In the genomic region with DNA sequence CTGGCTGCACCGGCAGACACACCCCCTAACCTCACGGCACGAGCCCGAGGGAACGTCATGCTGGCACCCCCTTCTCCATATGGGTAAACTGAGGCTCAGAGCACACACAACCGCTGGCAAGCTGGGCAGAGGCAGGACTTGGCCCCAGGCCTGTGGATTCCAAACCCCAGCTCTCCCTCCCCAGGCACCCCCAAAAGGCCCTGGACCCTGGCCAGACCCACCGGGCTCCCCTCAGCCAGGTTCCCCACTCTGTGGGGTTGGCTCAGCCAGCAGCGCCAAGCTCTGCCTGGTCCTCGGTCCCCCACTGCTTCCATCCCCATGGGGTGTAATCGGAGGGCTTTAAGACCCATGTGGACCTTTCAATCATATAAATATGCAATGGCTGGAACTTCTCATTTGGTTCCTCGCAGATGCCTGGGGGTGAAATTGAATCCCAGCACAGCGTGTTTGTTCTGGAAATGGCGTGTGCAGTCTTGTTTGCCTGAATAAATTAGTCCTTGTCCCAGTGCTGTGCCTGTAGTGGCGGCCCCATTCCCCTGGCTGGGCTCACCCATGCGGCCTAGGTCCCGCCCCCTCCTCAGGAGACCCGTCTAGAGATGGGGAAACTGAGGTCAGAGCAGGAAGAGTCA, we compare ENCODE assay signal across 15 cellular contexts. TPM values are rescaled to one million over a fixed set of nuclear protein-coding genes. Genes with fewer than 3 reads are reported as not detected.
DNase-seq lines count a peak whose midpoint lies in the region; TF ChIP-seq lines count a peak whose summit lies in the region.
"Had no signal": no experiment of that assay in that cellular context is flagged by ENCODE, and none has a peak within 500 bp of the region (broad histone marks: within the 10 kb centered on the region; RNA-seq: fewer than 3 reads in every experiment).

No MANE protein-coding gene starts in this region.

- peaks cover 10% of the 10 kb centered on the region for H3K27me3 Mint-ChIP-seq in endothelial cell (ENCODE audit: unreplicated experiment)

- no peak overlapping the region for H2AFZ ChIP-seq in hepatocyte

- no peaks in the 10 kb centered on the region for H3K9me3 Mint-ChIP-seq in endothelial cell (ENCODE audit: unreplicated experiment)
- H3K9me3 Mint-ChIP-seq: activated T-helper 2 cell treated with anti-CD3 and anti-CD28 coated beads, Interferon-gamma antibody, Interleukin-2, Interleukin-4, amounts not matched to agents 10 μg/mL and 5 μg/mL and 100 μg/mL, durations not matched to agents 14 hours and 24 hours and 36 hours had no signal

- no peaks in the 10 kb centered on the region for H3K9me2 ChIP-seq in hepatocyte (replicated peaks; ENCODE audit: insufficient read depth)

- H3K36me3 Mint-ChIP-seq in endothelial cell (ENCODE audit: low read depth, unreplicated experiment) = no peaks in the 10 kb centered on the region

- H3K36me3 ChIP-seq in hepatocyte (replicated peaks; ENCODE audit: insufficient read depth, low read depth) = no peaks in the 10 kb centered on the region
- H3K36me3 ChIP-seq: ascending aorta, HAP-1 had no signal

- H4K20me1 ChIP-seq in hepatocyte (ENCODE audit: insufficient read depth, poor library complexity, severe bottlenecking) = no peaks in the 10 kb centered on the region

- H3K4me3 Mint-ChIP-seq in endothelial cell (ENCODE audit: unreplicated experiment) = no peak overlapping the region

- WGBS in hepatocyte (ENCODE audit: low lambda C conversion rate, missing lambda C conversion rate) = 72% methylated on average over 17 of the region's 17 CpGs

- H3K4me2 ChIP-seq in hepatocyte = peak overlapping the region; percentile 39

- peaks cover 21% of the 10 kb centered on the region for H3K79me2 ChIP-seq in hepatocyte

- no peaks in the 10 kb centered on the region for H3K27me3 ChIP-seq in hepatocyte
- H3K27me3 ChIP-seq: ascending aorta had no signal

- H3K27ac ChIP-seq in C4-2B (peak overlapping the region; percentile 30; the same call in 1 of the 2 replicates), hepatocyte (peak overlapping the region; percentile 96)
- H3K27ac ChIP-seq: ascending aorta, HL-60 had no signal

- DNase-seq in NCI-H146 (lab: John Stamatoyannopoulos, UW) (peak; percentile 91), SHP77 (lab: John Stamatoyannopoulos, UW) (peak; percentile 18 to 40), hepatocyte (ENCODE audit: low spot score) (no peak), endothelial cell (ENCODE audit: low spot score) (no peak), SKM-1 (lab: John Stamatoyannopoulos, UW; ENCODE audit: unreplicated experiment) (no peak), GF-D8 (lab: John Stamatoyannopoulos, UW) (no peak)
- no peak for DNase-seq in activated CD4-positive, CD25-positive, alpha-beta regulatory T cell (lab: John Stamatoyannopoulos, UW)
- DNase-seq: activated CD4-positive, alpha-beta T cell treated with anti-CD3 and anti-CD28 coated beads, Interleukin-2, amount 50 U/mL, for 48 hours; mesendoderm; posterior cingulate gyrus had no signal

- H3K27ac Mint-ChIP-seq in endothelial cell (ENCODE audit: unreplicated experiment) = no peak overlapping the region
- H3K27ac Mint-ChIP-seq: activated T-helper 2 cell treated with anti-CD3 and anti-CD28 coated beads, Interferon-gamma antibody, Interleukin-2, Interleukin-4, amounts not matched to agents 10 μg/mL and 5 μg/mL and 100 μg/mL, durations not matched to agents 14 hours and 24 hours and 36 hours had no signal

- H3K4me3 ChIP-seq in hepatocyte = no peak overlapping the region
- H3K4me3 ChIP-seq: ascending aorta, HAP-1 had no signal

- no peaks in the 10 kb centered on the region for H3K9me3 ChIP-seq in hepatocyte (ENCODE audit: low read depth)
- H3K9me3 ChIP-seq: ascending aorta, HAP-1 had no signal

- H3K4me1 Mint-ChIP-seq in endothelial cell (ENCODE audit: unreplicated experiment) = no peaks in the 10 kb centered on the region

- peaks cover 45% of the 10 kb centered on the region for H3K4me1 ChIP-seq in hepatocyte (ENCODE audit: insufficient read depth)
- H3K4me1 ChIP-seq: ascending aorta, HAP-1 had no signal

- TF ChIP-seq CTCF in C4-2B (conservative IDR thresholded peaks at IDR 0.05) (no peak), hepatocyte (IDR thresholded peaks at IDR 0.05; ENCODE audit: poor library complexity) (no peak), endothelial cell (IDR thresholded peaks at IDR 0.05; ENCODE audit: unreplicated experiment) (no peak)

RNA-seq across cellular contexts. Expression of gene ZFPM1, which starts 57.1 kb away (rescaled TPM):
- total RNA-seq in hepatocyte (3.1 and 4.1 TPM in 2 replicates), endothelial cell (ENCODE audit: unreplicated experiment) (6.8 TPM)
- polyA plus RNA-seq in hepatocyte = 8.3 and 11.9 TPM in 2 replicates

RNA-seq across cellular contexts. Expression of gene ZC3H18, which starts 60.0 kb away (rescaled TPM):
- 8.1 and 16.8 TPM in 2 replicates for total RNA-seq in hepatocyte
- polyA plus RNA-seq in hepatocyte = 30.7 and 37.1 TPM in 2 replicates
- total RNA-seq in endothelial cell (ENCODE audit: unreplicated experiment) = 49.3 TPM

Comparison
In these comparisons a context has a peak if more than half of its experiments do, and no peak if none do; other contexts are left out.
1. DNase-seq: peak in NCI-H146 (single experiment) and SHP77 (2 of 2); none in hepatocyte (single experiment), endothelial cell (single experiment), SKM-1 (single experiment), activated CD4-positive, CD25-positive, alpha-beta regulatory T cell (0 of 4) and GF-D8 (single experiment).